Comparison of ENCODE assay signal across 11 cellular contexts in the genomic region with DNA sequence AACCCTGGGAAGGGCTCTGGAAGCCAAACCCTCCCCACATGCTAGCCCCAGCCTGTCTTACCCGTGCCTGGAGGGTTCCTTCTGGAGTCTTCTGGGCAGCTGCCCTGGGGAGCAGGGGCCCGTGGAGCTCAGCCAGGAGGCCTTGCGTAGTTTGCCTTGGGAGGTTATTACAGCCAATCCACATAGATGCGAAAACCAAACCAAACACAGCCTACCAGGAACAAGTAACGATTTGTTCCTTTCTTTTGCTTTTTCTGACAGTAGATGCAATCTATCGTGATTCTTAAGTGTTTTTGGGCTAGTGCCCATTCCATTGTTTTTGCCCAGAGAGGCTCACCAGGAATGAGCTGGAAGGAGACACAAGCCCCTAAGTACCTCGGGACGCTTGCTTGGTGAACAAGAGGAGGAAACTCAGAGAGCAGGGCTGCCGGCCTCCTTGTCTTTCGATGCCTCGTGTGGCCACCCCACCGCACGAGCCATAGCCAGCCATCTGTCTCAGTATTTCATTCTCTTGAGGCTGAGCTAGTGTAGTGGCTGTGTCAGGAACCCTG.
DNase-seq lines count a peak whose midpoint lies in the region; ATAC-seq lines count a peak whose summit lies in the region.
"Had no signal": no experiment of that assay in that cellular context is flagged by ENCODE, and none has a peak within 500 bp of the region (broad histone marks: within the 10 kb centered on the region; RNA-seq: fewer than 3 reads in every experiment).

No MANE protein-coding gene starts in this region.

- H3K4me3 ChIP-seq in BLaER1, result no peak overlapping the region
- H3K4me3 ChIP-seq: BLaER1 treated with 17β-estradiol and CSF1 and Interleukin-3, amounts not matched to agents 10 nM and 100 nM; mucosa of descending colon had no signal

- ATAC-seq in GM21526 (IDR thresholded peaks at IDR 0.05; ENCODE audit: low FRiP score, unreplicated experiment), result no peak
- ATAC-seq in GM21447 (IDR thresholded peaks at IDR 0.05; ENCODE audit: unreplicated experiment), result no peak
- ATAC-seq: mucosa of descending colon had no signal

- peaks cover 53% of the 10 kb centered on the region for H3K36me3 ChIP-seq in BLaER1

- no peaks in the 10 kb centered on the region for H4K20me1 ChIP-seq in BLaER1
- H4K20me1 ChIP-seq: BLaER1 treated with 17β-estradiol and CSF1 and Interleukin-3, amounts not matched to agents 10 nM and 100 nM had no signal

- peaks cover 10% of the 10 kb centered on the region; the same call in 1 of the 2 replicates for H3K4me1 ChIP-seq in BLaER1

- peak; percentile 30 for DNase-seq in NCI-H2029 treated with DMSO at 0.1 percent for 48 hours (lab: John Stamatoyannopoulos, UW)
- DNase-seq in caudate nucleus (lab: John Stamatoyannopoulos, UW), result peak in 23 of 61 donors; percentile 5 to 58 (median 35)
- DNase-seq in islet precursor cell, result peak; percentile 55
- DNase-seq in HUDEP-2 (lab: John Stamatoyannopoulos, UW; ENCODE audit: unreplicated experiment in 76 of 76), result no peak
- no peak for DNase-seq in NOMO-1 (lab: John Stamatoyannopoulos, UW; ENCODE audit: unreplicated experiment in 2 of 2)
- DNase-seq: activated naive CD8-positive, alpha-beta T cell treated with anti-CD3 and anti-CD28 coated beads, Interleukin-2, amount 10 ng/mL, durations not matched to agents 7 days and 5 days; mucosa of descending colon had no signal

- no peaks in the 10 kb centered on the region for H3K9me3 ChIP-seq in BLaER1
- H3K9me3 ChIP-seq: BLaER1 treated with 17β-estradiol and CSF1 and Interleukin-3, amounts not matched to agents 10 nM and 100 nM; mucosa of descending colon had no signal

- no peak overlapping the region for H3K27ac ChIP-seq in BLaER1
- H3K27ac ChIP-seq in caudate nucleus (ENCODE audit: low read depth, low read length), result peak overlapping the region; percentile 83
- H3K27ac ChIP-seq: BLaER1 treated with 17β-estradiol and CSF1 and Interleukin-3, amounts not matched to agents 10 nM and 100 nM had no signal

- peak overlapping the region; percentile 0; the same call in 1 of the 2 replicates for H3K4me2 ChIP-seq in BLaER1
- H3K4me2 ChIP-seq: BLaER1 treated with 17β-estradiol and CSF1 and Interleukin-3, amounts not matched to agents 10 nM and 100 nM had no signal

- no peaks in the 10 kb centered on the region for H3K27me3 ChIP-seq in BLaER1
- H3K27me3 ChIP-seq: BLaER1 treated with 17β-estradiol and CSF1 and Interleukin-3, amounts not matched to agents 10 nM and 100 nM had no signal

- H3K9ac ChIP-seq in BLaER1, result no peak overlapping the region
- H3K9ac ChIP-seq: BLaER1 treated with 17β-estradiol and CSF1 and Interleukin-3, amounts not matched to agents 10 nM and 100 nM had no signal

Comparison
In these comparisons a context has a peak if more than half of its experiments do, and no peak if none do; other contexts are left out.
1. DNase-seq: peak in NCI-H2029 treated with DMSO at 0.1 percent for 48 hours (single experiment) and islet precursor cell (single experiment); none in HUDEP-2 (0 of 76) and NOMO-1 (0 of 2).